In genomic region chr1:2654443-2654948, GRCh38 we compare ENCODE assay signal across 1 cellular context.
A peak's percentile ranks its signal among the peaks of the same experiment; 100 is the strongest.
TF ChIP-seq lines count a peak whose summit lies in the region.

No MANE protein-coding gene starts in this region.

TF ChIP-seq in K562, 482 proteins besides CTCF, POLR2A, EP300 and RAD21:
- 0 out of 2 replicates have a peak, but pooled peaks have one; percentile 37 for TF ChIP-seq THAP12 (CRISPR knock-in tag; IDR thresholded peaks at IDR 0.05)
- 0 out of 2 replicates have a peak, but pooled peaks have one; percentile 24 for TF ChIP-seq ZNF707 (CRISPR knock-in tag; conservative IDR thresholded peaks at IDR 0.05)
- peak; percentile 58 for TF ChIP-seq CHD1 (IDR thresholded peaks at IDR 0.05; ENCODE audit: low read length)
- TF ChIP-seq HDAC6 (IDR thresholded peaks at IDR 0.05; ENCODE audit: low read depth, low read length), result 0 out of 2 replicates have a peak, but pooled peaks have one; percentile 38
- 0 out of 2 replicates have a peak, but pooled peaks have one; percentile 18 for TF ChIP-seq ZNF277 (CRISPR knock-in tag; IDR thresholded peaks at IDR 0.05; ENCODE audit: borderline replicate concordance)
